In genomic region chr3:183777016-183777618, GRCh38 we compare ENCODE assay signal across 23 cellular contexts. TPM values are rescaled to one million over a fixed set of nuclear protein-coding genes. Genes with fewer than 3 reads are reported as not detected.
"Had no signal": no experiment of that assay in that cellular context is flagged by ENCODE, and none has a peak within 500 bp of the region (broad histone marks: within the 10 kb centered on the region; RNA-seq: fewer than 3 reads in every experiment).

No MANE protein-coding gene starts in this region.

- H3K27ac ChIP-seq: breast epithelium, neural progenitor cell, thoracic aorta, WERI-Rb-1 had no signal

- ATAC-seq: left lung; naive thymus-derived CD4-positive, alpha-beta T cell; T-cell had no signal

- DNase-seq: activated CD4-positive, alpha-beta T cell treated with anti-CD3 and anti-CD28 coated beads for 1 hour; activated CD8-positive, alpha-beta memory T cell treated with anti-CD3 and anti-CD28 coated beads, Interleukin-2, amount 50 U/mL, for 4 hours; activated naive CD4-positive, alpha-beta T cell treated with Interleukin-2 at 50 U/mL for 16 hours; activated naive CD8-positive, alpha-beta T cell treated with anti-CD3 and anti-CD28 coated beads for 36 hours; activated T-cell treated with anti-CD3 and anti-CD28 coated beads, Interleukin-2, amount 50 U/mL, for 24 hours; amniotic stem cell; foreskin melanocyte; kidney glomerular epithelial cell; left lung; naive thymus-derived CD4-positive, alpha-beta T cell; retina; spleen; stimulated activated CD4-positive, alpha-beta T cell treated with anti-CD3 and anti-CD28 coated beads, Interleukin-4, amount 100 ng/mL, for 24 hours; stimulated activated naive CD4-positive, alpha-beta T cell treated with Interleukin-2 at 50 U/mL for 16 hours; T-cell; WERI-Rb-1 had no signal

- H3K9me3 Mint-ChIP-seq: activated naive CD8-positive, alpha-beta T cell treated with anti-CD3 and anti-CD28 coated beads for 36 hours; activated T-cell treated with anti-CD3 and anti-CD28 coated beads, Interleukin-2, amount 50 U/mL, for 24 hours; central memory CD8-positive, alpha-beta T cell; naive thymus-derived CD4-positive, alpha-beta T cell; neural progenitor cell; T-cell; type B pancreatic cell had no signal

- H3K4me1 Mint-ChIP-seq: activated naive CD8-positive, alpha-beta T cell treated with anti-CD3 and anti-CD28 coated beads for 36 hours; central memory CD8-positive, alpha-beta T cell; neural progenitor cell; T-cell had no signal

- H3K4me3 ChIP-seq: breast epithelium, left lung, lung, neural progenitor cell, spleen, thoracic aorta had no signal

- H3K9me3 ChIP-seq: breast epithelium, left lung, spleen, thoracic aorta had no signal

- H3K36me3 ChIP-seq: breast epithelium had no signal

- H3K27me3 ChIP-seq: breast epithelium, left lung, neural progenitor cell, spleen had no signal

- H3K9ac ChIP-seq: neural progenitor cell had no signal

- H3K4me3 Mint-ChIP-seq: activated naive CD8-positive, alpha-beta T cell treated with anti-CD3 and anti-CD28 coated beads for 36 hours; activated T-cell treated with anti-CD3 and anti-CD28 coated beads, Interleukin-2, amount 50 U/mL, for 24 hours; central memory CD8-positive, alpha-beta T cell; naive thymus-derived CD4-positive, alpha-beta T cell; neural progenitor cell; T-cell; type B pancreatic cell had no signal

- H3K4me2 ChIP-seq: neural progenitor cell had no signal

- H2AFZ ChIP-seq: neural progenitor cell had no signal

- H3K4me1 ChIP-seq: breast epithelium, neural progenitor cell had no signal

- H3K27me3 Mint-ChIP-seq: activated naive CD8-positive, alpha-beta T cell treated with anti-CD3 and anti-CD28 coated beads for 36 hours; activated T-cell treated with anti-CD3 and anti-CD28 coated beads, Interleukin-2, amount 50 U/mL, for 24 hours; central memory CD8-positive, alpha-beta T cell; naive thymus-derived CD4-positive, alpha-beta T cell; progenitor cell of endocrine pancreas; T-cell; type B pancreatic cell had no signal

- H3K27ac Mint-ChIP-seq: activated naive CD8-positive, alpha-beta T cell treated with anti-CD3 and anti-CD28 coated beads for 36 hours; activated T-cell treated with anti-CD3 and anti-CD28 coated beads, Interleukin-2, amount 50 U/mL, for 24 hours; neural progenitor cell; progenitor cell of endocrine pancreas; T-cell; type B pancreatic cell had no signal

RNA-seq across cellular contexts. Expression of gene MAP6D1, which starts 48.3 kb away (rescaled TPM):
- polyA plus RNA-seq: naive thymus-derived CD4-positive, alpha-beta T cell had no signal
